Comparison of ENCODE assay signal across 1 cellular context in the genomic region with DNA sequence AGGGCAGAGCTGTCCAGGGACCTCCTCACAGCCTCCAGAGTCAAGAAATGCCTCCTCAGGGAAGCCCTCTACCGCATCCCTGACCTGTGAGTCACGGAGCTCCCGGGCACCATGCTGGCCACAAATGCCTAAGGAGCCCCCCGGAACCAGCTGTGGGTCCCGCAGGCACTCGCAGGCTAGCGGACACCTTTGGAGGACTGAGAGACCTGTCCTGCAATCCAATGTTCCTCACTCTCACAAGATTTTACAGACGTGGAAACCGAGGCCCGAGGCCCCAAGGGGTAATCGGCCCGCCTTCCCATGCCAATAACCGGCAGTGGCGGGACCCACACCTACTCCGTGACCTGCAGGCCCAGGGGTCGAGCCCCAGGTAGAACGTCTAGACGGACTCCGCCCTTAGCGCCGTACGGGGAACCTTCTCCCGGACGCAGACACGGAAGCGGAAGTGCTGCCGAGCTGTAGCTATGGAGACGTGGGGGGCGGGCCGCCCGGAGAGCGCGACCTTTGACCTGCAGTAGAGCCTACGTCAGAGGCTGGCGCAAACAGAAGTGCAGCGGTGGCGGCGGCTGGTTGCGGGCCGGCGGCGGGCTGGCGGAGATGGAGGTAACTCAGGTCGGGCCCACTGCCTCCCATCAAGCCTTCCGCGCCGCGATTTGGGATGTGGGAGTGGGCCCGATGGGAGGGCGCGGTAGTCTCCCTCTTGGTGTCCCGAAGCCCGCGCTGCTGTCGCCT.
A peak's percentile ranks its signal among the peaks of the same experiment; 100 is the strongest.
TF ChIP-seq lines count a peak whose summit lies in the region.

Gene GCC2, plus strand, starts transcription at position 529 of the 732 bp plus-strand sequence. Its CDS starts 69 bp downstream, at position 598.

TF ChIP-seq in HepG2, 621 proteins besides CTCF, POLR2A, EP300 and RAD21 (continued from another document and continues in another):
- TF ChIP-seq, protein P1, sequence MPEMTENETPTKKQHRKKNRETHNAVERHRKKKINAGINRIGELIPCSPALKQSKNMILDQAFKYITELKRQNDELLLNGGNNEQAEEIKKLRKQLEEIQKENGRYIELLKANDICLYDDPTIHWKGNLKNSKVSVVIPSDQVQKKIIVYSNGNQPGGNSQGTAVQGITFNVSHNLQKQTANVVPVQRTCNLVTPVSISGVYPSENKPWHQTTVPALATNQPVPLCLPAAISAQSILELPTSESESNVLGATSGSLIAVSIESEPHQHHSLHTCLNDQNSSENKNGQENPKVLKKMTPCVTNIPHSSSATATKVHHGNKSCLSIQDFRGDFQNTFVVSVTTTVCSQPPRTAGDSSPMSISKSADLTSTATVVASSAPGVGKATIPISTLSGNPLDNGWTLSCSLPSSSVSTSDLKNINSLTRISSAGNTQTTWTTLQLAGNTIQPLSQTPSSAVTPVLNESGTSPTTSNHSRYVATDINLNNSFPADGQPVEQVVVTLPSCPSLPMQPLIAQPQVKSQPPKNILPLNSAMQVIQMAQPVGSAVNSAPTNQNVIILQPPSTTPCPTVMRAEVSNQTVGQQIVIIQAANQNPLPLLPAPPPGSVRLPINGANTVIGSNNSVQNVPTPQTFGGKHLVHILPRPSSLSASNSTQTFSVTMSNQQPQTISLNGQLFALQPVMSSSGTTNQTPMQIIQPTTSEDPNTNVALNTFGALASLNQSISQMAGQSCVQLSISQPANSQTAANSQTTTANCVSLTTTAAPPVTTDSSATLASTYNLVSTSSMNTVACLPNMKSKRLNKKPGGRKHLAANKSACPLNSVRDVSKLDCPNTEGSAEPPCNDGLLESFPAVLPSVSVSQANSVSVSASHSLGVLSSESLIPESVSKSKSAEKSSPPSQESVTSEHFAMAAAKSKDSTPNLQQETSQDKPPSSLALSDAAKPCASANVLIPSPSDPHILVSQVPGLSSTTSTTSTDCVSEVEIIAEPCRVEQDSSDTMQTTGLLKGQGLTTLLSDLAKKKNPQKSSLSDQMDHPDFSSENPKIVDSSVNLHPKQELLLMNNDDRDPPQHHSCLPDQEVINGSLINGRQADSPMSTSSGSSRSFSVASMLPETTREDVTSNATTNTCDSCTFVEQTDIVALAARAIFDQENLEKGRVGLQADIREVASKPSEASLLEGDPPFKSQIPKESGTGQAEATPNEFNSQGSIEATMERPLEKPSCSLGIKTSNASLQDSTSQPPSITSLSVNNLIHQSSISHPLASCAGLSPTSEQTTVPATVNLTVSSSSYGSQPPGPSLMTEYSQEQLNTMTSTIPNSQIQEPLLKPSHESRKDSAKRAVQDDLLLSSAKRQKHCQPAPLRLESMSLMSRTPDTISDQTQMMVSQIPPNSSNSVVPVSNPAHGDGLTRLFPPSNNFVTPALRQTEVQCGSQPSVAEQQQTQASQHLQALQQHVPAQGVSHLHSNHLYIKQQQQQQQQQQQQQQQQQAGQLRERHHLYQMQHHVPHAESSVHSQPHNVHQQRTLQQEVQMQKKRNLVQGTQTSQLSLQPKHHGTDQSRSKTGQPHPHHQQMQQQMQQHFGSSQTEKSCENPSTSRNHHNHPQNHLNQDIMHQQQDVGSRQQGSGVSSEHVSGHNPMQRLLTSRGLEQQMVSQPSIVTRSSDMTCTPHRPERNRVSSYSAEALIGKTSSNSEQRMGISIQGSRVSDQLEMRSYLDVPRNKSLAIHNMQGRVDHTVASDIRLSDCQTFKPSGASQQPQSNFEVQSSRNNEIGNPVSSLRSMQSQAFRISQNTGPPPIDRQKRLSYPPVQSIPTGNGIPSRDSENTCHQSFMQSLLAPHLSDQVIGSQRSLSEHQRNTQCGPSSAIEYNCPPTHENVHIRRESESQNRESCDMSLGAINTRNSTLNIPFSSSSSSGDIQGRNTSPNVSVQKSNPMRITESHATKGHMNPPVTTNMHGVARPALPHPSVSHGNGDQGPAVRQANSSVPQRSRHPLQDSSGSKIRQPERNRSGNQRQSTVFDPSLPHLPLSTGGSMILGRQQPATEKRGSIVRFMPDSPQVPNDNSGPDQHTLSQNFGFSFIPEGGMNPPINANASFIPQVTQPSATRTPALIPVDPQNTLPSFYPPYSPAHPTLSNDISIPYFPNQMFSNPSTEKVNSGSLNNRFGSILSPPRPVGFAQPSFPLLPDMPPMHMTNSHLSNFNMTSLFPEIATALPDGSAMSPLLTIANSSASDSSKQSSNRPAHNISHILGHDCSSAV (CRISPR knock-in tag; IDR thresholded peaks at IDR 0.05; ENCODE audit: borderline replicate concordance): peak; percentile 61; the same call in 1 of the 2 replicates
- no peak for TF ChIP-seq SP1 (IDR thresholded peaks at IDR 0.05)
- TF ChIP-seq SP1 (CRISPR knock-in tag; IDR thresholded peaks at IDR 0.05): peak; percentile 90
- TF ChIP-seq, protein P2, sequence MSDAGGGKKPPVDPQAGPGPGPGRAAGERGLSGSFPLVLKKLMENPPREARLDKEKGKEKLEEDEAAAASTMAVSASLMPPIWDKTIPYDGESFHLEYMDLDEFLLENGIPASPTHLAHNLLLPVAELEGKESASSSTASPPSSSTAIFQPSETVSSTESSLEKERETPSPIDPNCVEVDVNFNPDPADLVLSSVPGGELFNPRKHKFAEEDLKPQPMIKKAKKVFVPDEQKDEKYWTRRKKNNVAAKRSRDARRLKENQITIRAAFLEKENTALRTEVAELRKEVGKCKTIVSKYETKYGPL (CRISPR knock-in tag; IDR thresholded peaks at IDR 0.05): no peak
- no peak; the same call in 1 of the 2 replicates for TF ChIP-seq RFXAP (CRISPR knock-in tag; IDR thresholded peaks at IDR 0.05; ENCODE audit: borderline replicate concordance)
- no peak for TF ChIP-seq MTF1 (CRISPR knock-in tag; IDR thresholded peaks at IDR 0.05)
- TF ChIP-seq, protein P3, sequence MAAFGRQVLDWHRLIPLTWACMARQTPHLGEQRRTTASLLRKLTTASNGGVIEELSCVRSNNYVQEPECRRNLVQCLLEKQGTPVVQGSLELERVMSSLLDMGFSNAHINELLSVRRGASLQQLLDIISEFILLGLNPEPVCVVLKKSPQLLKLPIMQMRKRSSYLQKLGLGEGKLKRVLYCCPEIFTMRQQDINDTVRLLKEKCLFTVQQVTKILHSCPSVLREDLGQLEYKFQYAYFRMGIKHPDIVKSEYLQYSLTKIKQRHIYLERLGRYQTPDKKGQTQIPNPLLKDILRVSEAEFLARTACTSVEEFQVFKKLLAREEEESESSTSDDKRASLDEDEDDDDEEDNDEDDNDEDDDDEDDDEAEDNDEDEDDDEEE (CRISPR knock-in tag; IDR thresholded peaks at IDR 0.05): no peak
- no peak for TF ChIP-seq PREB (CRISPR knock-in tag; IDR thresholded peaks at IDR 0.05)
- TF ChIP-seq, protein P4, sequence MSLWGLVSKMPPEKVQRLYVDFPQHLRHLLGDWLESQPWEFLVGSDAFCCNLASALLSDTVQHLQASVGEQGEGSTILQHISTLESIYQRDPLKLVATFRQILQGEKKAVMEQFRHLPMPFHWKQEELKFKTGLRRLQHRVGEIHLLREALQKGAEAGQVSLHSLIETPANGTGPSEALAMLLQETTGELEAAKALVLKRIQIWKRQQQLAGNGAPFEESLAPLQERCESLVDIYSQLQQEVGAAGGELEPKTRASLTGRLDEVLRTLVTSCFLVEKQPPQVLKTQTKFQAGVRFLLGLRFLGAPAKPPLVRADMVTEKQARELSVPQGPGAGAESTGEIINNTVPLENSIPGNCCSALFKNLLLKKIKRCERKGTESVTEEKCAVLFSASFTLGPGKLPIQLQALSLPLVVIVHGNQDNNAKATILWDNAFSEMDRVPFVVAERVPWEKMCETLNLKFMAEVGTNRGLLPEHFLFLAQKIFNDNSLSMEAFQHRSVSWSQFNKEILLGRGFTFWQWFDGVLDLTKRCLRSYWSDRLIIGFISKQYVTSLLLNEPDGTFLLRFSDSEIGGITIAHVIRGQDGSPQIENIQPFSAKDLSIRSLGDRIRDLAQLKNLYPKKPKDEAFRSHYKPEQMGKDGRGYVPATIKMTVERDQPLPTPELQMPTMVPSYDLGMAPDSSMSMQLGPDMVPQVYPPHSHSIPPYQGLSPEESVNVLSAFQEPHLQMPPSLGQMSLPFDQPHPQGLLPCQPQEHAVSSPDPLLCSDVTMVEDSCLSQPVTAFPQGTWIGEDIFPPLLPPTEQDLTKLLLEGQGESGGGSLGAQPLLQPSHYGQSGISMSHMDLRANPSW (CRISPR knock-in tag; IDR thresholded peaks at IDR 0.05; ENCODE audit: borderline replicate concordance): peak; percentile 95; the same call in 1 of the 2 replicates
- peak; percentile 14; the same call in 1 of the 2 replicates for TF ChIP-seq ZMYM2 (CRISPR knock-in tag; IDR thresholded peaks at IDR 0.05)
- TF ChIP-seq ZNF547 (CRISPR knock-in tag; IDR thresholded peaks at IDR 0.05): peak; percentile 85
- TF ChIP-seq ZNF839 (CRISPR knock-in tag; IDR thresholded peaks at IDR 0.05; ENCODE audit: borderline replicate concordance): peak; percentile 78; the same call in 1 of the 2 replicates
- TF ChIP-seq GLMP (CRISPR knock-in tag; IDR thresholded peaks at IDR 0.05; ENCODE audit: borderline replicate concordance): no peak; the same call in 1 of the 2 replicates
- no peak; the same call in 1 of the 2 replicates for TF ChIP-seq AKNA (CRISPR knock-in tag; IDR thresholded peaks at IDR 0.05; ENCODE audit: borderline replicate concordance)
- TF ChIP-seq ADNP (CRISPR knock-in tag; IDR thresholded peaks at IDR 0.05): no peak
- TF ChIP-seq, protein P5, sequence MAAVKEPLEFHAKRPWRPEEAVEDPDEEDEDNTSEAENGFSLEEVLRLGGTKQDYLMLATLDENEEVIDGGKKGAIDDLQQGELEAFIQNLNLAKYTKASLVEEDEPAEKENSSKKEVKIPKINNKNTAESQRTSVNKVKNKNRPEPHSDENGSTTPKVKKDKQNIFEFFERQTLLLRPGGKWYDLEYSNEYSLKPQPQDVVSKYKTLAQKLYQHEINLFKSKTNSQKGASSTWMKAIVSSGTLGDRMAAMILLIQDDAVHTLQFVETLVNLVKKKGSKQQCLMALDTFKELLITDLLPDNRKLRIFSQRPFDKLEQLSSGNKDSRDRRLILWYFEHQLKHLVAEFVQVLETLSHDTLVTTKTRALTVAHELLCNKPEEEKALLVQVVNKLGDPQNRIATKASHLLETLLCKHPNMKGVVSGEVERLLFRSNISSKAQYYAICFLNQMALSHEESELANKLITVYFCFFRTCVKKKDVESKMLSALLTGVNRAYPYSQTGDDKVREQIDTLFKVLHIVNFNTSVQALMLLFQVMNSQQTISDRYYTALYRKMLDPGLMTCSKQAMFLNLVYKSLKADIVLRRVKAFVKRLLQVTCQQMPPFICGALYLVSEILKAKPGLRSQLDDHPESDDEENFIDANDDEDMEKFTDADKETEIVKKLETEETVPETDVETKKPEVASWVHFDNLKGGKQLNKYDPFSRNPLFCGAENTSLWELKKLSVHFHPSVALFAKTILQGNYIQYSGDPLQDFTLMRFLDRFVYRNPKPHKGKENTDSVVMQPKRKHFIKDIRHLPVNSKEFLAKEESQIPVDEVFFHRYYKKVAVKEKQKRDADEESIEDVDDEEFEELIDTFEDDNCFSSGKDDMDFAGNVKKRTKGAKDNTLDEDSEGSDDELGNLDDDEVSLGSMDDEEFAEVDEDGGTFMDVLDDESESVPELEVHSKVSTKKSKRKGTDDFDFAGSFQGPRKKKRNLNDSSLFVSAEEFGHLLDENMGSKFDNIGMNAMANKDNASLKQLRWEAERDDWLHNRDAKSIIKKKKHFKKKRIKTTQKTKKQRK (IDR thresholded peaks at IDR 0.05; ENCODE audit: low read length): no peak
- 0 out of 2 replicates have a peak, but pooled peaks have one; percentile 80 for TF ChIP-seq FUBP1 (CRISPR knock-in tag; IDR thresholded peaks at IDR 0.05; ENCODE audit: borderline replicate concordance)
